ENCODE assay signal across 22 cellular contexts in the genomic region with DNA sequence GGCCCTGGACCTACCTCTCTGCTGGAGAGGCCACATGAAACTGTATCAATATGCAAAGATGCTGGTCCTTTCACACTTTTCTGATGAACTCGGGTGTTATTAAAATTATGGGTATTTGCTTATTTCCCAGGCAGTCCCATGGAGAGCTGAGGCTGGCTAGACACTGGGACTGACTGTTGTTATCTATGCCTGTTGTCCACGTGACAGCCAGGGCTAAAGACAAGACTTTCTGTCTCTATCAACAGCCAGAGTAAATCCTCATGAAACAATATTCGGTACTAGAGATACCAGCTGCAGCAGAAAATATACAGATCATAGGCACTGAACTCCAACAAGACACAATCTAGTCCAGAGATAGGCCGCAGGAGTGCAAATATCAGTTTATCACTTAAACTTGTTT.
"Had no signal": no experiment of that assay in that cellular context is flagged by ENCODE, and none has a peak within 500 bp of the region (broad histone marks: within the 10 kb centered on the region; RNA-seq: fewer than 3 reads in every experiment).

No MANE protein-coding gene starts in this region.

- DNase-seq: dorsolateral prefrontal cortex; effector CD4-positive, alpha-beta T cell; foreskin fibroblast; gastrocnemius medialis; head of caudate nucleus; kidney; left lung; naive thymus-derived CD8-positive, alpha-beta T cell; occipital lobe; ovary; posterior cingulate gyrus; psoas muscle; right cardiac atrium; sigmoid colon; stimulated activated CD4-positive, alpha-beta T cell treated with anti-CD3 and anti-CD28 coated beads, Interleukin-2, amount 100 ng/mL, for 24 hours; stimulated activated CD4-positive, alpha-beta T cell treated with anti-CD3 and anti-CD28 coated beads, Interleukin-4, amount 100 ng/mL, for 4 hours; stimulated activated naive CD8-positive, alpha-beta T cell treated with anti-CD3 and anti-CD28 coated beads, Interleukin-15, Interleukin-2, amounts not matched to agents 100 U/mL and 50 U/mL, for 24 hours; substantia nigra; testis; tibial artery had no signal

- H3K9me3 ChIP-seq: gastrocnemius medialis, left lung, ovary, psoas muscle, sigmoid colon, testis, tibial artery had no signal

- H3K36me3 Mint-ChIP-seq: naive thymus-derived CD8-positive, alpha-beta T cell; stimulated activated memory B cell treated with anti-CD40 and anti-IgM and Interleukin-4, amounts not matched to agents 10 μg/mL and 1 μg/mL and 100 μg/mL, for 72 hours; type B pancreatic cell had no signal

- H3K4me1 ChIP-seq: gastrocnemius medialis, left lung, psoas muscle, testis had no signal

- H3K27ac Mint-ChIP-seq: naive thymus-derived CD8-positive, alpha-beta T cell; stimulated activated memory B cell treated with anti-CD40 and anti-IgM and Interleukin-4, amounts not matched to agents 10 μg/mL and 1 μg/mL and 100 μg/mL, for 72 hours; type B pancreatic cell had no signal

- H3K36me3 ChIP-seq: gastrocnemius medialis, left lung, ovary, sigmoid colon, tibial artery had no signal

- H3K27ac ChIP-seq: dorsolateral prefrontal cortex, gastrocnemius medialis, left lung, ovary, psoas muscle, sigmoid colon, testis, tibial artery had no signal

- H3K4me3 ChIP-seq: dorsolateral prefrontal cortex, gastrocnemius medialis, left lung, ovary, psoas muscle, sigmoid colon, testis, tibial artery had no signal

- H3K9me3 Mint-ChIP-seq: stimulated activated memory B cell treated with anti-CD40 and anti-IgM and Interleukin-4, amounts not matched to agents 10 μg/mL and 1 μg/mL and 100 μg/mL, for 72 hours; type B pancreatic cell had no signal

- ATAC-seq: gastrocnemius medialis; left lung; naive thymus-derived CD8-positive, alpha-beta T cell; psoas muscle; right cardiac atrium; stimulated activated memory B cell treated with anti-CD40 and anti-IgM and Interleukin-4, amounts not matched to agents 10 μg/mL and 1 μg/mL and 100 μg/mL, for 72 hours; stimulated activated naive CD8-positive, alpha-beta T cell treated with anti-CD3 and anti-CD28 coated beads, Interleukin-15, Interleukin-2, amounts not matched to agents 100 U/mL and 50 U/mL, for 24 hours had no signal

- H3K4me3 Mint-ChIP-seq: naive thymus-derived CD8-positive, alpha-beta T cell; stimulated activated memory B cell treated with anti-CD40 and anti-IgM and Interleukin-4, amounts not matched to agents 10 μg/mL and 1 μg/mL and 100 μg/mL, for 72 hours; type B pancreatic cell had no signal

- H3K27me3 ChIP-seq: gastrocnemius medialis, left lung, ovary, testis, tibial artery had no signal
